ENCODE assay signal across 1 cellular context in genomic region chr20:36760647-36761046, GRCh38.
TF ChIP-seq lines count a peak whose summit lies in the region.

No MANE protein-coding gene starts in this region.

TF ChIP-seq in HepG2, 621 proteins besides CTCF, POLR2A, EP300 and RAD21 (continued from another document):
- peak; percentile 60; the same call in 1 of the 2 replicates for TF ChIP-seq ARID5B (CRISPR knock-in tag; IDR thresholded peaks at IDR 0.05)
- TF ChIP-seq DR1 (CRISPR knock-in tag; IDR thresholded peaks at IDR 0.05) = no peak
- no peak for TF ChIP-seq ZNF142 (CRISPR knock-in tag; IDR thresholded peaks at IDR 0.05)
- TF ChIP-seq FOSL2 (CRISPR knock-in tag; IDR thresholded peaks at IDR 0.05) = peak; percentile 45; the same call in 1 of the 2 replicates
- no peak for TF ChIP-seq TOPORS (CRISPR knock-in tag; IDR thresholded peaks at IDR 0.05)
